Comparison of ENCODE assay signal across 12 cellular contexts in the genomic region with DNA sequence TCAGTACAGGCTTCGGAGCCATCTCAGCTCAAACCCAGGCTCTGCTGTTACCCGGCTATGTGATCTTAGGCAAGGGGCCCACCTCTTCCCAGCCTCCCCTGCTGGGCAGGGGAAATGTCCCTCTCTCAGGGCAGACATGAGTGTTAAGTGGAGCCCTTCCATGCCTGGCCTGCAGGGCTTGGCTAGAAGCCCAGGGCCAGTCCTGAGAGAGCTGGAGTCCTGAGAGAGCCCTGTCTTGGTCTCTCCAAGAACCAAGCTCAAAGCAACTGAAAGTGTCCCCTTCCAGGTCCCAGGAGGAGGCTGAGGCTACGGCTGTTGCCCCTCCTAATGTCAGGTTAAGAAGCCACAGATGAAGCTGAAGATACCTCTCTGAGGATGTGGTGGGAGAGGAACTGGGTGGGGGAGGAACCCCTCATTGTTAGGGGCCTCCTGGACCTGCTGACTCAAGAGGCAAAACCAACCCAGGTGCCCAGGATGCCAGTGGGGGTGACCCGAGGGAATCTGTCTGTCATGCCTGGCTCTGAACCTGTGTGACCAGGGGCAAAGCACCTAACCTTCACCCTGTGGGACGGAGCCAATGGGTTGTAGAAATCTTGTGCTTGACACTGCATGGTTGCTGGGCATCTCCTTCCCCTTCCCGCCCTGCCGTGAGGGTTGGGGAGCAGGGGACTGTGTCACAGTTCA. TPM values are rescaled to one million over a fixed set of nuclear protein-coding genes. Genes with fewer than 3 reads are reported as not detected.
DNase-seq lines count a peak whose midpoint lies in the region; ATAC-seq, FAIRE-seq and TF ChIP-seq lines count a peak whose summit lies in the region.
"Had no signal": no experiment of that assay in that cellular context is flagged by ENCODE, and none has a peak within 500 bp of the region (broad histone marks: within the 10 kb centered on the region; RNA-seq: fewer than 3 reads in every experiment).

No MANE protein-coding gene starts in this region.

- no TSS peak for BruUV-seq in HCT116 (replicated peaks; lab: Mats Ljungman, UMichigan)

- no peak for DNase-seq in AG04450 (ENCODE audit: low read depth, low spot score)
- DNase-seq in HCT116 (ENCODE audit: low read depth, low spot score) = no peak
- peak; percentile 57 for DNase-seq in astrocyte of the hippocampus (ENCODE audit: low read depth, low spot score)
- no peak for DNase-seq in right lobe of liver
- DNase-seq in inferior parietal cortex (ENCODE audit: extremely low spot score) = no peak
- DNase-seq in D721Med (ENCODE audit: insufficient read length, low spot score) = no peak
- DNase-seq in natural killer cell = no peak
- DNase-seq: activated CD4-positive, alpha-beta T cell treated with anti-CD3 and anti-CD28 coated beads, Interleukin-2, amount 50 U/mL, for 4 hours; retina had no signal

- H3K9me2 ChIP-seq in HCT116 (ENCODE audit: insufficient read depth) = no peaks in the 10 kb centered on the region

- CTCF ChIA-PET in AG04450 (lab: Charles Lee) = interaction anchor here (0.6 to 3.6 kb wide), 7 partner anchors 11 to 1998 kb away, joined by 4 to 24 read pairs (median 8); a partner anchor contains a TSS
- CTCF ChIA-PET in HCT116 (lab: Charles Lee) = interaction anchor here (2.3 kb wide), 1 partner anchor 28 kb away, joined by 5 read pairs; no protein-coding TSS in a partner anchor

- H3K4me3 ChIP-seq in AG04450 (ENCODE audit: low read depth, low read length) (no peak overlapping the region), HCT116 (replicated peaks in 1 of 2; ENCODE audit: low read depth in 1 of 2, low read length in 2 of 2) (no peak overlapping the region), right lobe of liver (no peak overlapping the region)
- H3K4me3 ChIP-seq: PC-9 had no signal

- no peak for FAIRE-seq in D721Med (lab: Jason Lieb, UNC)

- intact Hi-C loops in HCT116 (cut with micrococcal nuclease) = no loop called here
- intact Hi-C loops in right lobe of liver (cut with DNase I) = loop anchor here in 1 of 2 donors (10.0 kb wide), 1 partner anchor 47 kb away; no protein-coding TSS in a partner anchor
- intact Hi-C loops in natural killer cell (cut with micrococcal nuclease) = no loop called here

- H3K4me1 Mint-ChIP-seq in natural killer cell = peaks cover 0 to 4% of the 10 kb centered on the region in 2 donors
- peaks cover 4% of the 10 kb centered on the region for H3K4me1 Mint-ChIP-seq in activated T-helper 17 cell treated with anti-CD3 and anti-CD28 coated beads, Interleukin-2, amount 50 U/mL, for 72 hours

- WGBS in right lobe of liver (ENCODE audit: insufficient coverage, low coverage, low lambda C conversion rate, missing lambda C conversion rate) = no CpG with 5 or more reads among the region's 7 CpGs

- peaks cover 2% of the 10 kb centered on the region for H3K27me3 ChIP-seq in AG04450 (ENCODE audit: control insufficient read depth, insufficient read depth, low read length)
- no peaks in the 10 kb centered on the region for H3K27me3 ChIP-seq in HCT116 (ENCODE audit: insufficient read depth, low read length)
- no peaks in the 10 kb centered on the region for H3K27me3 ChIP-seq in right lobe of liver

- POLR2A ChIA-PET in AG04450 (lab: Yijun Ruan, JAX) (no interaction called here), HCT116 (lab: Charles Lee) (no interaction called here)

- no peak overlapping the region for H2AFZ ChIP-seq in HCT116 (ENCODE audit: low read depth, low read length, poor library complexity, severe bottlenecking)
- H2AFZ ChIP-seq: PC-9 had no signal

- ATAC-seq in HCT116 (peak; percentile 41; the same call in 1 of the 2 replicates), right lobe of liver (peak in 3 of 4 donors; percentile 22 to 61 (median 36)), natural killer cell (no peak)
- no peak for ATAC-seq in activated T-helper 17 cell treated with anti-CD3 and anti-CD28 coated beads, Interleukin-2, amount 50 U/mL, for 72 hours (replicated peaks)

- H3K4me1 ChIP-seq in HCT116 (ENCODE audit: control insufficient read depth in 1 of 2, insufficient read depth in 2 of 2, low read length in 2 of 2) (peaks cover 0 to 4% of the 10 kb centered on the region in 2 experiments; a peak in 2 of 4 replicates), right lobe of liver (peaks cover 0 to 10% (median 0%) of the 10 kb centered on the region in 4 donors)

- no peak overlapping the region for H3K27ac Mint-ChIP-seq in natural killer cell
- no peak overlapping the region for H3K27ac Mint-ChIP-seq in activated T-helper 17 cell treated with anti-CD3 and anti-CD28 coated beads, Interleukin-2, amount 50 U/mL, for 72 hours

- H3K9me3 Mint-ChIP-seq in natural killer cell = no peaks in the 10 kb centered on the region
- no peaks in the 10 kb centered on the region for H3K9me3 Mint-ChIP-seq in activated T-helper 17 cell treated with anti-CD3 and anti-CD28 coated beads, Interleukin-2, amount 50 U/mL, for 72 hours

- no peaks in the 10 kb centered on the region for H3K36me3 ChIP-seq in HCT116 (ENCODE audit: control insufficient read depth in 1 of 2, insufficient read depth in 2 of 2, low read length in 2 of 2)
- H3K36me3 ChIP-seq in right lobe of liver = no peaks in the 10 kb centered on the region

- peaks cover 0 to 4% of the 10 kb centered on the region in 2 donors for H3K27me3 Mint-ChIP-seq in natural killer cell (ENCODE audit: low read depth in 2 of 2)
- peaks cover 2% of the 10 kb centered on the region for H3K27me3 Mint-ChIP-seq in activated T-helper 17 cell treated with anti-CD3 and anti-CD28 coated beads, Interleukin-2, amount 50 U/mL, for 72 hours

- H3K27ac ChIP-seq in AG04450 (ENCODE audit: low read depth, low read length) (peak overlapping the region; percentile 11), HCT116 (ENCODE audit: low read depth, low read length) (no peak overlapping the region), right lobe of liver (no peak overlapping the region)
- H3K27ac ChIP-seq: PC-9 had no signal

- no peak for TF ChIP-seq POLR2A in HCT116 (IDR thresholded peaks at IDR 0.05; ENCODE audit: borderline replicate concordance, extremely low read depth, insufficient read depth, insufficient read length)
- TF ChIP-seq POLR2A in right lobe of liver (IDR thresholded peaks at IDR 0.05) = no peak

- H3K9ac ChIP-seq in HCT116 (ENCODE audit: low read length) = no peak overlapping the region

- no peaks in the 10 kb centered on the region for H4K20me1 ChIP-seq in HCT116 (ENCODE audit: insufficient read depth)

- no peaks in the 10 kb centered on the region for H3K79me2 ChIP-seq in HCT116 (ENCODE audit: insufficient read depth, low read length)

- H3K9me3 ChIP-seq in AG04450 (ENCODE audit: control insufficient read depth, insufficient read depth, low read length) = no peaks in the 10 kb centered on the region; the same call in 1 of the 2 replicates
- H3K9me3 ChIP-seq in HCT116 (ENCODE audit: control insufficient read depth in 1 of 2, insufficient read depth in 1 of 2, low read depth in 1 of 2, low read length in 2 of 2) = no peaks in the 10 kb centered on the region
- no peaks in the 10 kb centered on the region for H3K9me3 ChIP-seq in right lobe of liver

- RAD21 ChIA-PET in HCT116 (lab: Charles Lee; ENCODE audit: low non-redundant PET in 1 of 2, low total read pairs in 2 of 2, uncharacterized antibody in 2 of 2, unreplicated experiment in 2 of 2) = no interaction called here

- H3K36me3 Mint-ChIP-seq in natural killer cell = no peaks in the 10 kb centered on the region
- H3K36me3 Mint-ChIP-seq in activated T-helper 17 cell treated with anti-CD3 and anti-CD28 coated beads, Interleukin-2, amount 50 U/mL, for 72 hours (ENCODE audit: low read depth) = no peaks in the 10 kb centered on the region

- no peak overlapping the region for H3K4me3 Mint-ChIP-seq in natural killer cell
- H3K4me3 Mint-ChIP-seq in activated T-helper 17 cell treated with anti-CD3 and anti-CD28 coated beads, Interleukin-2, amount 50 U/mL, for 72 hours = no peak overlapping the region

- peak; percentile 30; the same call in 1 of the 2 replicates for TF ChIP-seq CTCF in AG04450 (IDR thresholded peaks at IDR 0.05; ENCODE audit: low read depth, low read length)
- 0 out of 6 replicates have a peak, but pooled peaks of 1 of the 3 experiments have one; percentile 2 for TF ChIP-seq CTCF in HCT116 (IDR thresholded peaks at IDR 0.05 in 2 of 3, conservative IDR thresholded peaks at IDR 0.05 in 1 of 3; ENCODE audit: borderline replicate concordance in 1 of 3, insufficient read depth in 1 of 3, low read depth in 2 of 3, low read length in 2 of 3)
- peak in 1 of 4 donors; percentile 15 for TF ChIP-seq CTCF in right lobe of liver (IDR thresholded peaks at IDR 0.05)
- no peak for TF ChIP-seq CTCF in D721Med (IDR thresholded peaks at IDR 0.05; ENCODE audit: insufficient read depth, missing control alignments)
- TF ChIP-seq CTCF in natural killer cell (IDR thresholded peaks at IDR 0.05) = no peak

- TF ChIP-seq RAD21 in HCT116 (IDR thresholded peaks at IDR 0.05; ENCODE audit: low read depth) = no peak

- H3K4me2 ChIP-seq in HCT116 (ENCODE audit: low read length) = no peak overlapping the region
- H3K4me2 ChIP-seq: PC-9 had no signal

RNA-seq across cellular contexts. Expression of a gene that starts 4.2 kb away (rescaled TPM):
- 0.48 and 0.65 TPM in 2 replicates for polyA plus RNA-seq in AG04450 (2011; rRNA removed)
- 0.35 TPM in 1 of 2 replicates, not detected in the other for polyA minus RNA-seq in AG04450 (2011; rRNA and poly(A)+ RNA removed)
- not detected for total RNA-seq in HCT116 (2021; ENCODE audit: unreplicated experiment)
- polyA plus RNA-seq in HCT116 (2012) = 0.30 TPM in 1 of 2 replicates, not detected in the other
- total RNA-seq in right lobe of liver = not detected
- total RNA-seq in natural killer cell = under 1 TPM in 1 of 3 donors, not detected in 2; 0.35 TPM
- under 1 TPM in 1 of 2 donors, not detected in 1; 0.16 TPM for total RNA-seq in activated T-helper 17 cell treated with anti-CD3 and anti-CD28 coated beads, Interleukin-2, amount 50 U/mL, for 72 hours
- total RNA-seq: dermis microvascular lymphatic vessel endothelial cell, PC-9 had no signal

RNA-seq across cellular contexts. Expression of a gene that starts 15.8 kb away (rescaled TPM):
- 0.84 and 0.92 TPM in 2 replicates for polyA plus RNA-seq in AG04450 (2011; rRNA removed)
- polyA minus RNA-seq in AG04450 (2011; rRNA and poly(A)+ RNA removed) = 0.74 and 0.92 TPM in 2 replicates
- 0.12 TPM for total RNA-seq in HCT116 (2021; ENCODE audit: unreplicated experiment)
- 0.16 and 0.22 TPM in 2 replicates for polyA plus RNA-seq in HCT116 (2012)
- total RNA-seq in right lobe of liver = under 1 TPM in 5 of 6 experiments, not detected in 1; 0.07 to 0.18 (median 0.12) TPM
- total RNA-seq in natural killer cell = 10 to 100 TPM in 1 of 3 donors, 1 to 10 TPM in 1, under 1 TPM in 1; 0.66 to 12.4 (median 1.7) TPM
- total RNA-seq in activated T-helper 17 cell treated with anti-CD3 and anti-CD28 coated beads, Interleukin-2, amount 50 U/mL, for 72 hours = under 1 TPM; 0.19 to 0.37 TPM
- total RNA-seq: dermis microvascular lymphatic vessel endothelial cell, PC-9 had no signal

RNA-seq across cellular contexts. Expression of a gene that starts 29.6 kb away (rescaled TPM):
- 15.2 and 17.9 TPM in 2 replicates for polyA plus RNA-seq in AG04450 (2011; rRNA removed)
- polyA minus RNA-seq in AG04450 (2011; rRNA and poly(A)+ RNA removed) = 6.8 and 7.5 TPM in 2 replicates
- total RNA-seq in HCT116 (2021; ENCODE audit: unreplicated experiment) = 69.6 TPM
- polyA plus RNA-seq in HCT116 (2012) = 29.0 and 39.8 TPM in 2 replicates
- total RNA-seq in right lobe of liver = 10 to 100 TPM in 2 of 6 experiments, 1 to 10 TPM in 4; 4.9 to 17.8 (median 8.6) TPM
- 10 to 100 TPM; 10.6 to 12.5 (median 10.7) TPM for total RNA-seq in natural killer cell
- 10 to 100 TPM; 25.9 to 85.7 TPM for total RNA-seq in activated T-helper 17 cell treated with anti-CD3 and anti-CD28 coated beads, Interleukin-2, amount 50 U/mL, for 72 hours

RNA-seq across cellular contexts. Expression of a gene that starts 34.9 kb away (rescaled TPM):
- 25.1 and 33.6 TPM in 2 replicates for polyA plus RNA-seq in AG04450 (2011; rRNA removed)
- 24.1 and 37.6 TPM in 2 replicates for polyA minus RNA-seq in AG04450 (2011; rRNA and poly(A)+ RNA removed)
- total RNA-seq in HCT116 (2021; ENCODE audit: unreplicated experiment) (156 TPM), right lobe of liver (10 to 100 TPM; 45.5 to 82.6 (median 48.3) TPM), natural killer cell (10 to 100 TPM; 61.0 to 69.7 (median 67.5) TPM)
- polyA plus RNA-seq in HCT116 (2012) = 138 and 147 TPM in 2 replicates
- total RNA-seq in activated T-helper 17 cell treated with anti-CD3 and anti-CD28 coated beads, Interleukin-2, amount 50 U/mL, for 72 hours = 100 to 1,000 TPM in 1 of 2 donors, 10 to 100 TPM in 1; 80.2 to 165 TPM

RNA-seq across cellular contexts. Expression of a gene that starts 42.4 kb away (rescaled TPM):
- polyA plus RNA-seq in AG04450 (2011; rRNA removed) = 36.2 and 44.5 TPM in 2 replicates
- polyA minus RNA-seq in AG04450 (2011; rRNA and poly(A)+ RNA removed) = 23.8 and 24.6 TPM in 2 replicates
- 44.4 TPM for total RNA-seq in HCT116 (2021; ENCODE audit: unreplicated experiment)
- polyA plus RNA-seq in HCT116 (2012) = 32.1 and 37.7 TPM in 2 replicates
- total RNA-seq in right lobe of liver = 10 to 100 TPM; 29.0 to 40.9 (median 34.1) TPM
- total RNA-seq in natural killer cell = 100 to 1,000 TPM in 1 of 3 donors, 10 to 100 TPM in 2; 89.3 to 102 (median 96.8) TPM
- total RNA-seq in activated T-helper 17 cell treated with anti-CD3 and anti-CD28 coated beads, Interleukin-2, amount 50 U/mL, for 72 hours = 10 to 100 TPM; 42.8 to 99.7 TPM

Comparison
In these comparisons a context has a peak if more than half of its experiments do, and no peak if none do; other contexts are left out.
1. ATAC-seq: peak in HCT116 (single experiment) and right lobe of liver (3 of 4); none in natural killer cell (0 of 3) and activated T-helper 17 cell treated with anti-CD3 and anti-CD28 coated beads, Interleukin-2, amount 50 U/mL, for 72 hours (single experiment).